ENCODE assay signal across 6 cellular contexts in genomic region chr7:96561892-96562291, GRCh38.
"Had no signal": no experiment of that assay in that cellular context is flagged by ENCODE, and none has a peak within 500 bp of the region (broad histone marks: within the 10 kb centered on the region; RNA-seq: fewer than 3 reads in every experiment).

No MANE protein-coding gene starts in this region.

- DNase-seq: IMR-90, KBM-7, KG1 had no signal

- H3K4me3 ChIP-seq: K562 had no signal

- ATAC-seq: HepG2, K562 had no signal

- H3K27ac ChIP-seq: HL-60 had no signal
